ENCODE assay signal across 10 cellular contexts in genomic region chr17:3512512-3513171, GRCh38. TPM values are rescaled to one million over a fixed set of nuclear protein-coding genes. Genes with fewer than 3 reads are reported as not detected.
DNase-seq lines count a peak whose midpoint lies in the region; ATAC-seq, FAIRE-seq and TF ChIP-seq lines count a peak whose summit lies in the region.
"Had no signal": no experiment of that assay in that cellular context is flagged by ENCODE, and none has a peak within 500 bp of the region (broad histone marks: within the 10 kb centered on the region; RNA-seq: fewer than 3 reads in every experiment).

No MANE protein-coding gene starts in this region.

- H3K27ac Mint-ChIP-seq in astrocyte (ENCODE audit: unreplicated experiment) = peak overlapping the region; percentile 45
- no peak overlapping the region for H3K27ac Mint-ChIP-seq in osteocyte (ENCODE audit: unreplicated experiment)
- no peak overlapping the region for H3K27ac Mint-ChIP-seq in CD8-positive, alpha-beta T cell

- H3K36me3 Mint-ChIP-seq in astrocyte (ENCODE audit: low read depth, unreplicated experiment) (peaks cover 2% of the 10 kb centered on the region), osteocyte (ENCODE audit: unreplicated experiment) (no peaks in the 10 kb centered on the region)
- H3K36me3 Mint-ChIP-seq in CD8-positive, alpha-beta T cell = no peaks in the 10 kb centered on the region

- H3K4me3 Mint-ChIP-seq in astrocyte (ENCODE audit: unreplicated experiment) = peak overlapping the region; percentile 50
- no peak overlapping the region for H3K4me3 Mint-ChIP-seq in osteocyte (ENCODE audit: unreplicated experiment)
- H3K4me3 Mint-ChIP-seq in CD8-positive, alpha-beta T cell = no peak overlapping the region

- H4K20me1 ChIP-seq in astrocyte (ENCODE audit: insufficient read depth, low read length) = no peaks in the 10 kb centered on the region

- intact Hi-C loops in left ventricle myocardium inferior (cut with micrococcal nuclease) = no loop called here
- intact Hi-C loops in CD8-positive, alpha-beta T cell (cut with DNase I, micrococcal nuclease) = no loop called here

- DNase-seq in AG10803 (ENCODE audit: low read depth) (peak; percentile 92), astrocyte (ENCODE audit: low read depth) (peak; percentile 36), left ventricle myocardium inferior (peak; percentile 84), osteocyte (ENCODE audit: extremely low spot score, unreplicated experiment) (peak; percentile 82), KBM-7 (no peak), germinal center (ENCODE audit: low spot score) (no peak)
- no peak for DNase-seq in CD8-positive, alpha-beta T cell
- DNase-seq: BE2C had no signal

- H3K4me3 ChIP-seq in AG10803 (ENCODE audit: low read length) (no peak overlapping the region), astrocyte (ENCODE audit: insufficient read depth, low read depth, low read length) (no peak overlapping the region), left ventricle myocardium inferior (peak overlapping the region; percentile 48)
- no peak overlapping the region for H3K4me3 ChIP-seq in CD8-positive, alpha-beta T cell (ENCODE audit: low read depth, low read length)

- no peaks in the 10 kb centered on the region for H3K9me3 ChIP-seq in astrocyte (ENCODE audit: insufficient read depth, low read depth, low read length)
- H3K9me3 ChIP-seq in left ventricle myocardium inferior (replicated peaks) = no peaks in the 10 kb centered on the region
- H3K9me3 ChIP-seq in CD8-positive, alpha-beta T cell (ENCODE audit: low read length) = no peaks in the 10 kb centered on the region
- H3K9me3 ChIP-seq: BE2C had no signal

- H3K4me2 ChIP-seq in astrocyte (ENCODE audit: low read length) = peak overlapping the region; percentile 39

- peaks cover 6% of the 10 kb centered on the region for H3K9me3 Mint-ChIP-seq in astrocyte (ENCODE audit: unreplicated experiment)
- H3K9me3 Mint-ChIP-seq in osteocyte (ENCODE audit: unreplicated experiment) = no peaks in the 10 kb centered on the region
- no peaks in the 10 kb centered on the region for H3K9me3 Mint-ChIP-seq in CD8-positive, alpha-beta T cell

- H3K79me2 ChIP-seq in astrocyte (ENCODE audit: insufficient read depth, low read length) = no peaks in the 10 kb centered on the region

- ATAC-seq in GM21381 (IDR thresholded peaks at IDR 0.05; ENCODE audit: unreplicated experiment) = no peak
- ATAC-seq in CD8-positive, alpha-beta T cell = no peak

- H3K27me3 ChIP-seq in astrocyte (ENCODE audit: insufficient read depth, low read length) (no peaks in the 10 kb centered on the region), left ventricle myocardium inferior (ENCODE audit: low read depth) (no peaks in the 10 kb centered on the region)
- H3K27me3 ChIP-seq in CD8-positive, alpha-beta T cell (ENCODE audit: insufficient read depth, low read length) = no peaks in the 10 kb centered on the region

- H3K4me1 Mint-ChIP-seq in astrocyte (ENCODE audit: low read depth, unreplicated experiment) (peaks cover 12% of the 10 kb centered on the region), osteocyte (ENCODE audit: unreplicated experiment) (peaks cover 3% of the 10 kb centered on the region)
- peaks cover 2% of the 10 kb centered on the region for H3K4me1 Mint-ChIP-seq in CD8-positive, alpha-beta T cell (ENCODE audit: low read depth)

- CTCF ChIA-PET in CD8-positive, alpha-beta T cell (lab: Charles Lee) = no interaction called here

- H3K36me3 ChIP-seq in astrocyte (ENCODE audit: insufficient read depth, low read length) (no peaks in the 10 kb centered on the region), left ventricle myocardium inferior (no peaks in the 10 kb centered on the region)
- H3K36me3 ChIP-seq in CD8-positive, alpha-beta T cell (ENCODE audit: insufficient read depth, low read length) = no peaks in the 10 kb centered on the region
- H3K36me3 ChIP-seq: BE2C had no signal

- H3K4me1 ChIP-seq in astrocyte (ENCODE audit: insufficient read depth, low read length) (no peaks in the 10 kb centered on the region), left ventricle myocardium inferior (peaks cover 40% of the 10 kb centered on the region)
- no peaks in the 10 kb centered on the region for H3K4me1 ChIP-seq in CD8-positive, alpha-beta T cell (ENCODE audit: insufficient read depth, low read length)
- H3K4me1 ChIP-seq: BE2C had no signal

- POLR2A ChIA-PET in CD8-positive, alpha-beta T cell (lab: Charles Lee) = no interaction called here

- H3K27me3 Mint-ChIP-seq in astrocyte (ENCODE audit: low read depth, unreplicated experiment) = peaks cover 8% of the 10 kb centered on the region
- H3K27me3 Mint-ChIP-seq in osteocyte (ENCODE audit: unreplicated experiment) = peaks cover 22% of the 10 kb centered on the region
- peaks cover 4% of the 10 kb centered on the region for H3K27me3 Mint-ChIP-seq in CD8-positive, alpha-beta T cell (ENCODE audit: low read depth)

- no peak overlapping the region for H3K9ac ChIP-seq in astrocyte (ENCODE audit: low read length)

- H3K27ac ChIP-seq in astrocyte (ENCODE audit: low read depth, low read length) (no peak overlapping the region), left ventricle myocardium inferior (replicated peaks) (peak overlapping the region; percentile 97)
- H3K27ac ChIP-seq in CD8-positive, alpha-beta T cell (ENCODE audit: low read depth, low read length) = no peak overlapping the region

- no peak for FAIRE-seq in astrocyte (lab: Jason Lieb, UNC)
- FAIRE-seq: islet of Langerhans had no signal

- TF ChIP-seq CTCF in AG10803 (conservative IDR thresholded peaks at IDR 0.05; ENCODE audit: low read length) (no peak), astrocyte (IDR thresholded peaks at IDR 0.05; ENCODE audit: insufficient read depth, low read depth, low read length) (no peak), left ventricle myocardium inferior (IDR thresholded peaks at IDR 0.05; ENCODE audit: borderline replicate concordance) (no peak), osteocyte (IDR thresholded peaks at IDR 0.05) (no peak)
- no peak for TF ChIP-seq CTCF in CD8-positive, alpha-beta T cell (IDR thresholded peaks at IDR 0.05)

- in situ Hi-C loops in KBM-7 (cut with MboI; ENCODE audit: low pct_unique_long_range_greater_than_20kb, low sequenced_read_pairs) = no loop called here

- H2AFZ ChIP-seq in astrocyte (ENCODE audit: low read depth, low read length) = peak overlapping the region; percentile 23

RNA-seq across cellular contexts. Expression of gene ASPA, which starts 36.8 kb away (rescaled TPM):
- not detected in 2 replicates for total RNA-seq in astrocyte
- total RNA-seq in left ventricle myocardium inferior = 2.8 TPM
- total RNA-seq in osteocyte = not detected in 2 replicates
- not detected for total RNA-seq in CD8-positive, alpha-beta T cell

RNA-seq across cellular contexts. Expression of gene SPATA22, which starts 41.0 kb away (rescaled TPM):
- total RNA-seq in astrocyte = not detected in 2 replicates
- 0.44 TPM for total RNA-seq in left ventricle myocardium inferior
- not detected in 2 replicates for total RNA-seq in osteocyte
- not detected for total RNA-seq in CD8-positive, alpha-beta T cell

RNA-seq across cellular contexts. Expression of gene TRPV3, which starts 45.0 kb away (rescaled TPM):
- total RNA-seq in astrocyte = 0.16 and 0.22 TPM in 2 replicates
- 1.0 TPM for total RNA-seq in left ventricle myocardium inferior
- 0.08 and 0.50 TPM in 2 replicates for total RNA-seq in osteocyte
- total RNA-seq in CD8-positive, alpha-beta T cell = under 1 TPM; 0.11 to 0.25 TPM

Comparison
In these comparisons a context has a peak if more than half of its experiments do, and no peak if none do; other contexts are left out.
1. DNase-seq: peak in AG10803 (single experiment), astrocyte (single experiment), left ventricle myocardium inferior (single experiment) and osteocyte (single experiment); none in KBM-7 (single experiment), CD8-positive, alpha-beta T cell (0 of 7) and germinal center (single experiment).